In genomic region chr2:197308635-197309368, GRCh38 we compare ENCODE assay signal across 8 cellular contexts. TPM values are rescaled to one million over a fixed set of nuclear protein-coding genes. Genes with fewer than 3 reads are reported as not detected.
DNase-seq lines count a peak whose midpoint lies in the region; TF ChIP-seq lines count a peak whose summit lies in the region.

No MANE protein-coding gene starts in this region.

- WGBS in mesendoderm (ENCODE audit: extremely low coverage, insufficient coverage, low lambda C conversion rate), result no CpG with 5 or more reads among the region's 3 CpGs

- H4K8ac ChIP-seq in mesendoderm (ENCODE audit: low read depth, low read length), result no peak overlapping the region

- H3K27ac Mint-ChIP-seq in Calu3 (ENCODE audit: unreplicated experiment) (no peak overlapping the region), osteocyte (ENCODE audit: unreplicated experiment) (no peak overlapping the region)

- H3K4me1 Mint-ChIP-seq in Calu3 (ENCODE audit: low read depth, unreplicated experiment) (peaks cover 15% of the 10 kb centered on the region), osteocyte (ENCODE audit: unreplicated experiment) (peaks cover 7% of the 10 kb centered on the region)

- peak overlapping the region; percentile 79 for H3K27ac ChIP-seq in KOPT-K1 (ENCODE audit: low read depth, low read length, poor library complexity, severe bottlenecking)
- peak overlapping the region; percentile 75 for H3K27ac ChIP-seq in caudate nucleus (ENCODE audit: low read depth, low read length)
- H3K27ac ChIP-seq in mesendoderm (ENCODE audit: low read depth, low read length), result no peak overlapping the region

- no peak for TF ChIP-seq CTCF in Calu3 (IDR thresholded peaks at IDR 0.05; ENCODE audit: unreplicated experiment)
- no peak for TF ChIP-seq CTCF in osteocyte (IDR thresholded peaks at IDR 0.05)

- H3K79me2 ChIP-seq in mesendoderm (ENCODE audit: control insufficient read depth, insufficient read depth, low read length), result no peaks in the 10 kb centered on the region

- no peaks in the 10 kb centered on the region for H3K9me3 ChIP-seq in KOPT-K1 (ENCODE audit: insufficient read depth, low read length, poor library complexity, severe bottlenecking)

- H4K5ac ChIP-seq in mesendoderm (ENCODE audit: low read length), result no peak overlapping the region

- intact Hi-C loops in Calu3 (cut with micrococcal nuclease; ENCODE audit: unreplicated experiment), result no loop called here

- H3K4me1 ChIP-seq in mesendoderm (ENCODE audit: control insufficient read depth, low read depth, low read length), result no peaks in the 10 kb centered on the region

- H3K4ac ChIP-seq in mesendoderm (ENCODE audit: low read depth, low read length), result no peak overlapping the region

- H3K79me1 ChIP-seq in mesendoderm (ENCODE audit: low read length), result no peaks in the 10 kb centered on the region

- H3K36me3 Mint-ChIP-seq in Calu3 (ENCODE audit: insufficient read depth, unreplicated experiment), result peaks cover 17% of the 10 kb centered on the region
- no peaks in the 10 kb centered on the region for H3K36me3 Mint-ChIP-seq in osteocyte (ENCODE audit: unreplicated experiment)

- H3K23ac ChIP-seq in mesendoderm (ENCODE audit: low read length), result no peak overlapping the region

- CTCF ChIA-PET in Calu3 (lab: Charles Lee), result no interaction called here

- H3K27me3 Mint-ChIP-seq in Calu3 (ENCODE audit: unreplicated experiment), result no peaks in the 10 kb centered on the region
- H3K27me3 Mint-ChIP-seq in osteocyte (ENCODE audit: unreplicated experiment), result no peaks in the 10 kb centered on the region

- no peak overlapping the region for H2BK120ac ChIP-seq in mesendoderm (ENCODE audit: low read depth, low read length)

- no peak overlapping the region for H3K18ac ChIP-seq in mesendoderm (ENCODE audit: low read length)

- H3K36me3 ChIP-seq in KOPT-K1 (ENCODE audit: insufficient read depth, low read length), result no peaks in the 10 kb centered on the region
- no peaks in the 10 kb centered on the region for H3K36me3 ChIP-seq in mesendoderm (ENCODE audit: control insufficient read depth, insufficient read depth, low read length)

- no peak overlapping the region for H2BK5ac ChIP-seq in mesendoderm (ENCODE audit: low read length)

- H2BK15ac ChIP-seq in mesendoderm (replicated peaks; ENCODE audit: low read depth), result no peak overlapping the region

- no peak for DNase-seq in Calu3
- no peak for DNase-seq in caudate nucleus (lab: John Stamatoyannopoulos, UW)
- DNase-seq in osteocyte (ENCODE audit: extremely low spot score, unreplicated experiment), result no peak
- no peak for DNase-seq in AG08396 (ENCODE audit: low spot score)
- DNase-seq in NCI-H82 treated with DMSO at 0.1 percent for 48 hours (lab: John Stamatoyannopoulos, UW; ENCODE audit: unreplicated experiment), result no peak
- DNase-seq in NCI-H510A (lab: John Stamatoyannopoulos, UW), result no peak
- DNase-seq in mesendoderm, result no peak

- H3K56ac ChIP-seq in mesendoderm (ENCODE audit: low read length), result no peak overlapping the region

- no peak overlapping the region for H2AK5ac ChIP-seq in mesendoderm (ENCODE audit: low read length)

- no peaks in the 10 kb centered on the region for H3K27me3 ChIP-seq in mesendoderm (ENCODE audit: insufficient read depth, low read length, poor library complexity)

- no peak overlapping the region for H3K4me3 ChIP-seq in mesendoderm (ENCODE audit: low read length)

- H3K4me3 Mint-ChIP-seq in Calu3 (ENCODE audit: low read depth, unreplicated experiment) (no peak overlapping the region), osteocyte (ENCODE audit: unreplicated experiment) (peak overlapping the region; percentile 89)

- TSS peak; percentile 34 for BruUV-seq in Calu3 (replicated peaks; lab: Mats Ljungman, UMichigan)

- H3K4me2 ChIP-seq in mesendoderm (ENCODE audit: low read length), result no peak overlapping the region

- H3K9ac ChIP-seq in mesendoderm (ENCODE audit: low read length), result no peak overlapping the region

- no peaks in the 10 kb centered on the region for H3K9me3 Mint-ChIP-seq in Calu3 (ENCODE audit: low read depth, unreplicated experiment)
- no peaks in the 10 kb centered on the region for H3K9me3 Mint-ChIP-seq in osteocyte (ENCODE audit: unreplicated experiment)

RNA-seq across cellular contexts. Expression of gene ANKRD44, which starts 1.8 kb away (rescaled TPM):
- total RNA-seq in Calu3 (2022), result 7.1 and 10.0 TPM in 2 replicates
- 14.3 and 16.6 TPM in 2 replicates for total RNA-seq in osteocyte
- polyA plus RNA-seq in mesendoderm (2013, experiment 1 of 2), result 0.53 TPM
- 1.1 TPM for polyA plus RNA-seq in mesendoderm (2013, experiment 2 of 2)
